ENCODE assay signal across 28 cellular contexts in genomic region chr5:60835554-60835953, GRCh38. TPM values are rescaled to one million over a fixed set of nuclear protein-coding genes. Genes with fewer than 3 reads are reported as not detected.
DNase-seq lines count a peak whose midpoint lies in the region; TF ChIP-seq lines count a peak whose summit lies in the region.
"Had no signal": no experiment of that assay in that cellular context is flagged by ENCODE, and none has a peak within 500 bp of the region (broad histone marks: within the 10 kb centered on the region; RNA-seq: fewer than 3 reads in every experiment).

No MANE protein-coding gene starts in this region.

- BruUV-seq in MCF 10A (replicated peaks; lab: Mats Ljungman, UMichigan) (no TSS peak), mammary epithelial cell (replicated peaks; lab: Mats Ljungman, UMichigan) (no TSS peak)

- H3K27ac ChIP-seq in breast epithelium (no peak overlapping the region), mammary epithelial cell (ENCODE audit: insufficient read depth, low read depth, low read length) (no peak overlapping the region), coronary artery (no peak overlapping the region)
- H3K27ac ChIP-seq: 22Rv1, heart left ventricle, transverse colon had no signal

- no peaks in the 10 kb centered on the region for H3K9me3 Mint-ChIP-seq in MCF 10A (ENCODE audit: unreplicated experiment)
- H3K9me3 Mint-ChIP-seq: activated CD8-positive, alpha-beta T cell treated with anti-CD3 and anti-CD28 coated beads for 36 hours; activated naive CD4-positive, alpha-beta T cell treated with anti-CD3 and anti-CD28 coated beads for 36 hours; CD4-positive, CD25-positive, alpha-beta regulatory T cell; natural killer cell treated with Interleukin-12 subunit alpha and Interleukin-12 subunit beta and Interleukin-15 and Interleukin-18, amount 100 ng/mL, for 72 hours; T-helper 2 cell treated with Interferon-gamma antibody and Interleukin-4, amounts not matched to agents 5 μg/mL and 100 μg/mL, for 36 hours had no signal

- H3K9ac ChIP-seq in mammary epithelial cell (ENCODE audit: insufficient read depth, low read length): no peak overlapping the region

- DNase-seq in MCF 10A (ENCODE audit: unreplicated experiment) (peak; percentile 43), breast epithelium (ENCODE audit: low spot score in 2 of 2) (no peak), mammary epithelial cell (peak; percentile 19), fibroblast of the aortic adventitia (ENCODE audit: low read depth) (peak; percentile 13), mesenteric fat pad (ENCODE audit: low spot score) (no peak), posterior vena cava (ENCODE audit: low spot score) (no peak), occipital lobe (lab: John Stamatoyannopoulos, UW) (no peak), coronary artery (ENCODE audit: low spot score) (no peak)
- DNase-seq: activated CD4-positive, alpha-beta T cell treated with anti-CD3 and anti-CD28 coated beads for 36 hours; activated CD8-positive, alpha-beta memory T cell treated with anti-CD3 and anti-CD28 coated beads, Interleukin-2, amount 50 U/mL, for 48 hours; activated CD8-positive, alpha-beta T cell treated with anti-CD3 and anti-CD28 coated beads for 36 hours; activated naive CD4-positive, alpha-beta T cell treated with anti-CD3 and anti-CD28 coated beads for 36 hours; AML-193; CD4-positive, CD25-positive, alpha-beta regulatory T cell; DMS79 treated with DMSO at 0.1 percent for 48 hours; effector CD4-positive, alpha-beta T cell; foreskin melanocyte; heart left ventricle; KG1; NCI-H1436; NCI-H2081 treated with DMSO at 0.1 percent for 48 hours; NCI-H2227 treated with DMSO at 0.1 percent for 48 hours; NCI-H69; stimulated activated CD4-positive, alpha-beta T cell treated with anti-CD3 and anti-CD28 coated beads, Interleukin-4, amount 100 ng/mL, for 24 hours; transverse colon had no signal

- H4K20me1 ChIP-seq in mammary epithelial cell (ENCODE audit: insufficient read depth, low read length): no peaks in the 10 kb centered on the region

- peaks cover 6% of the 10 kb centered on the region for H3K79me2 ChIP-seq in mammary epithelial cell (ENCODE audit: insufficient read depth, low read length)

- no peaks in the 10 kb centered on the region for H3K27me3 ChIP-seq in breast epithelium
- H3K27me3 ChIP-seq in mammary epithelial cell (ENCODE audit: insufficient read depth, low read length): no peaks in the 10 kb centered on the region
- H3K27me3 ChIP-seq: transverse colon had no signal

- peaks cover 11% of the 10 kb centered on the region for H3K4me1 Mint-ChIP-seq in MCF 10A (ENCODE audit: insufficient read depth, unreplicated experiment)
- H3K4me1 Mint-ChIP-seq: CD4-positive, CD25-positive, alpha-beta regulatory T cell had no signal

- H3K4me3 ChIP-seq in breast epithelium: no peak overlapping the region
- no peak overlapping the region for H3K4me3 ChIP-seq in mammary epithelial cell (replicated peaks in 1 of 3; ENCODE audit: insufficient read depth in 1 of 3, low read depth in 2 of 3, low read length in 3 of 3)
- H3K4me3 ChIP-seq in fibroblast of the aortic adventitia (ENCODE audit: low read depth, low read length): no peak overlapping the region
- no peak overlapping the region for H3K4me3 ChIP-seq in coronary artery
- H3K4me3 ChIP-seq: heart left ventricle, transverse colon had no signal

- no peak for TF ChIP-seq CTCF in MCF 10A (IDR thresholded peaks at IDR 0.05; ENCODE audit: unreplicated experiment)
- TF ChIP-seq CTCF in breast epithelium (IDR thresholded peaks at IDR 0.05): no peak
- no peak for TF ChIP-seq CTCF in mammary epithelial cell (conservative IDR thresholded peaks at IDR 0.05 in 1 of 2, IDR thresholded peaks at IDR 0.05 in 1 of 2; ENCODE audit: extremely low read depth in 1 of 2, insufficient read depth in 1 of 2, low read depth in 1 of 2, low read length in 2 of 2)
- TF ChIP-seq CTCF in fibroblast of the aortic adventitia (IDR thresholded peaks at IDR 0.05; ENCODE audit: insufficient read depth, low read length): no peak
- TF ChIP-seq CTCF in coronary artery (IDR thresholded peaks at IDR 0.05): no peak

- no peak overlapping the region for H3K4me2 ChIP-seq in mammary epithelial cell (ENCODE audit: insufficient read depth, low read depth, low read length)

- CTCF ChIA-PET in MCF 10A (lab: Yijun Ruan, JAX): interaction anchor here (0.6 to 1.3 kb wide), 6 partner anchors 11 to 1099 kb away, joined by 3 to 4 read pairs (median 4); no protein-coding TSS in a partner anchor
- CTCF ChIA-PET in mammary epithelial cell (lab: Charles Lee; ENCODE audit: low non-redundant PET): no interaction called here

- H2AFZ ChIP-seq in mammary epithelial cell (ENCODE audit: low read depth, low read length): no peak overlapping the region

- in situ Hi-C loops in mammary epithelial cell (cut with MboI; ENCODE audit: low sequenced_read_pairs in 2 of 2): loop anchor here in 1 of 2 donors (25.0 kb wide), 1 partner anchor 148 kb away; no protein-coding TSS in a partner anchor

- H3K36me3 Mint-ChIP-seq in MCF 10A (ENCODE audit: insufficient read depth, unreplicated experiment): no peaks in the 10 kb centered on the region
- H3K36me3 Mint-ChIP-seq: CD4-positive, CD25-positive, alpha-beta regulatory T cell; natural killer cell treated with Interleukin-12 subunit alpha and Interleukin-12 subunit beta and Interleukin-15 and Interleukin-18, amount 100 ng/mL, for 72 hours had no signal

- no peaks in the 10 kb centered on the region for H3K36me3 ChIP-seq in breast epithelium
- H3K36me3 ChIP-seq in mammary epithelial cell (ENCODE audit: insufficient read depth, low read length): peaks cover 2% of the 10 kb centered on the region
- H3K36me3 ChIP-seq: heart left ventricle, transverse colon had no signal

- H3K4me1 ChIP-seq in breast epithelium: no peaks in the 10 kb centered on the region
- no peaks in the 10 kb centered on the region for H3K4me1 ChIP-seq in mammary epithelial cell (ENCODE audit: insufficient read depth, low read length)
- H3K4me1 ChIP-seq: heart left ventricle had no signal

- dilution Hi-C loops in mammary epithelial cell (cut with HindIII; ENCODE audit: low sequenced_read_pairs): no loop called here

- POLR2A ChIA-PET in MCF 10A (lab: Yijun Ruan, JAX): interaction anchor here (2.1 kb wide), 1 partner anchor 9 kb away, joined by 10 read pairs; the partner anchor contains the start of gene ELOVL7

- 78% methylated on average over 5 of the region's 5 CpGs for WGBS in mammary epithelial cell (ENCODE audit: low coverage, missing lambda C conversion rate)

- no peaks in the 10 kb centered on the region for H3K27me3 Mint-ChIP-seq in MCF 10A (ENCODE audit: insufficient read depth, unreplicated experiment)
- H3K27me3 Mint-ChIP-seq: natural killer cell treated with Interleukin-12 subunit alpha and Interleukin-12 subunit beta and Interleukin-15 and Interleukin-18, amount 100 ng/mL, for 72 hours had no signal

- H3K27ac Mint-ChIP-seq in MCF 10A (ENCODE audit: low read depth, unreplicated experiment): no peak overlapping the region
- H3K27ac Mint-ChIP-seq: activated CD4-positive, alpha-beta T cell treated with anti-CD3 and anti-CD28 coated beads for 36 hours; activated CD8-positive, alpha-beta T cell treated with anti-CD3 and anti-CD28 coated beads for 36 hours; activated naive CD4-positive, alpha-beta T cell treated with anti-CD3 and anti-CD28 coated beads for 36 hours; CD4-positive, CD25-positive, alpha-beta regulatory T cell; natural killer cell treated with Interleukin-12 subunit alpha and Interleukin-12 subunit beta and Interleukin-15 and Interleukin-18, amount 100 ng/mL, for 72 hours; T-helper 2 cell treated with Interferon-gamma antibody and Interleukin-4, amounts not matched to agents 5 μg/mL and 100 μg/mL, for 36 hours had no signal

- no peak for TF ChIP-seq POLR2A in breast epithelium (IDR thresholded peaks at IDR 0.05)

- H3K4me3 Mint-ChIP-seq in MCF 10A (ENCODE audit: unreplicated experiment): no peak overlapping the region
- H3K4me3 Mint-ChIP-seq: activated CD4-positive, alpha-beta T cell treated with anti-CD3 and anti-CD28 coated beads for 36 hours; activated CD8-positive, alpha-beta T cell treated with anti-CD3 and anti-CD28 coated beads for 36 hours; activated naive CD4-positive, alpha-beta T cell treated with anti-CD3 and anti-CD28 coated beads for 36 hours; CD4-positive, CD25-positive, alpha-beta regulatory T cell; natural killer cell treated with Interleukin-12 subunit alpha and Interleukin-12 subunit beta and Interleukin-15 and Interleukin-18, amount 100 ng/mL, for 72 hours; T-helper 2 cell treated with Interferon-gamma antibody and Interleukin-4, amounts not matched to agents 5 μg/mL and 100 μg/mL, for 36 hours had no signal

- no peaks in the 10 kb centered on the region for H3K9me3 ChIP-seq in breast epithelium
- no peaks in the 10 kb centered on the region for H3K9me3 ChIP-seq in mammary epithelial cell (replicated peaks; ENCODE audit: insufficient read depth, low read length)
- H3K9me3 ChIP-seq: heart left ventricle, transverse colon had no signal

- intact Hi-C loops in MCF 10A (cut with micrococcal nuclease): no loop called here
- intact Hi-C loops in breast epithelium (cut with DNase I; ENCODE audit: low total_unique reads): no loop called here
- intact Hi-C loops in mammary epithelial cell (cut with micrococcal nuclease): no loop called here
- intact Hi-C loops in posterior vena cava (cut with DNase I): no loop called here

RNA-seq across cellular contexts. Expression of gene ELOVL7, which starts 8.5 kb away (rescaled TPM):
- 10.3 and 14.3 TPM in 2 replicates for total RNA-seq in MCF 10A (2022)
- total RNA-seq in breast epithelium: 1 to 10 TPM; 3.9 to 7.5 (median 6.1) TPM
- 10 to 100 TPM; 17.8 to 21.0 TPM for total RNA-seq in mammary epithelial cell
- polyA plus RNA-seq in mammary epithelial cell: 5.6 TPM
- 5.6 TPM for polyA minus RNA-seq in mammary epithelial cell
- total RNA-seq in fibroblast of the aortic adventitia (ENCODE audit: low replicate concordance): 0.18 TPM in 1 of 2 replicates, not detected in the other
- total RNA-seq in mesenteric fat pad: 5.6 TPM
- total RNA-seq in posterior vena cava: 1 to 10 TPM; 2.7 to 4.3 TPM
- 8.7 TPM for total RNA-seq in occipital lobe
- polyA plus RNA-seq: CD4-positive, CD25-positive, alpha-beta regulatory T cell had no signal

Comparison
In these comparisons a context has a peak if more than half of its experiments do, and no peak if none do; other contexts are left out.
1. DNase-seq: peak in MCF 10A (single experiment), mammary epithelial cell (single experiment) and fibroblast of the aortic adventitia (single experiment); none in breast epithelium (0 of 2), mesenteric fat pad (single experiment), posterior vena cava (single experiment), occipital lobe (single experiment) and coronary artery (single experiment).